21 cellular contexts compared by ENCODE assay signal in genomic region chr5:160353379-160353778, GRCh38. TPM values are rescaled to one million over a fixed set of nuclear protein-coding genes. Genes with fewer than 3 reads are reported as not detected.
DNase-seq lines count a peak whose midpoint lies in the region; ATAC-seq, FAIRE-seq and TF ChIP-seq lines count a peak whose summit lies in the region.
"Had no signal": no experiment of that assay in that cellular context is flagged by ENCODE, and none has a peak within 500 bp of the region (broad histone marks: within the 10 kb centered on the region; RNA-seq: fewer than 3 reads in every experiment).

No MANE protein-coding gene starts in this region.

- 38% methylated on average over 5 of the region's 8 CpGs for WGBS in HepG2 (ENCODE audit: low lambda C conversion rate)
- 66% methylated on average over 7 of the region's 8 CpGs for WGBS in right lobe of liver (ENCODE audit: insufficient coverage, low coverage, low lambda C conversion rate, missing lambda C conversion rate)

- CTCF ChIA-PET in HepG2 (lab: Yijun Ruan, JAX; ENCODE audit: low intra/inter-chr PET ratio, low total read pairs), result no interaction called here
- CTCF ChIA-PET in activated CD4-positive, alpha-beta memory T cell treated with anti-CD3 and anti-CD28 coated beads, Interleukin-2, amount 10 ng/mL, durations not matched to agents 7 days and 5 days (lab: Charles Lee), result interaction anchor here (0.8 kb wide), 1 partner anchor 8 kb away, joined by 4 read pairs; no protein-coding TSS in a partner anchor

- no peak overlapping the region for H3K9ac ChIP-seq in HepG2 (ENCODE audit: insufficient read depth, low read depth, low read length)

- TF ChIP-seq RAD21 in HepG2 (CRISPR knock-in tag; IDR thresholded peaks at IDR 0.05), result no peak

- POLR2A ChIA-PET in HepG2 (lab: Yijun Ruan, JAX), result no interaction called here
- POLR2A ChIA-PET in activated CD4-positive, alpha-beta memory T cell treated with anti-CD3 and anti-CD28 coated beads, Interleukin-2, amount 10 ng/mL, durations not matched to agents 7 days and 5 days (lab: Charles Lee), result no interaction called here

- H3K27me3 Mint-ChIP-seq in activated CD4-positive, alpha-beta memory T cell treated with anti-CD3 and anti-CD28 coated beads, Interleukin-2, amount 10 ng/mL, durations not matched to agents 7 days and 5 days, result peaks cover 3% of the 10 kb centered on the region

- FAIRE-seq in HepG2 (lab: Jason Lieb, UNC), result no peak
- FAIRE-seq in D721Med (lab: Jason Lieb, UNC), result no peak
- FAIRE-seq: A204.1, TTC549 had no signal

- H3K27ac ChIP-seq in HepG2 (ENCODE audit: extremely low read length, insufficient read depth, low read length), result no peak overlapping the region
- H3K27ac ChIP-seq in right lobe of liver, result no peak overlapping the region
- no peak overlapping the region for H3K27ac ChIP-seq in osteoblast (ENCODE audit: low read depth, low read length)
- H3K27ac ChIP-seq: HL-60, neutrophil, PC-9, transverse colon had no signal

- TF ChIP-seq CTCF in HepG2 (CRISPR knock-in tag; IDR thresholded peaks at IDR 0.05) (no peak), right lobe of liver (IDR thresholded peaks at IDR 0.05) (no peak), osteoblast (IDR thresholded peaks at IDR 0.05; ENCODE audit: extremely low read depth, low read depth, low read length) (no peak), D721Med (IDR thresholded peaks at IDR 0.05; ENCODE audit: insufficient read depth, missing control alignments) (no peak)

- no peaks in the 10 kb centered on the region for H3K36me3 Mint-ChIP-seq in activated CD4-positive, alpha-beta memory T cell treated with anti-CD3 and anti-CD28 coated beads, Interleukin-2, amount 10 ng/mL, durations not matched to agents 7 days and 5 days (ENCODE audit: low read depth)
- H3K36me3 Mint-ChIP-seq: CD4-positive, CD25-positive, alpha-beta regulatory T cell; mesothelial cell of epicardium had no signal

- no peaks in the 10 kb centered on the region for H3K4me1 ChIP-seq in HepG2 (ENCODE audit: insufficient read depth, low read length)
- no peaks in the 10 kb centered on the region for H3K4me1 ChIP-seq in right lobe of liver
- H3K4me1 ChIP-seq in osteoblast (ENCODE audit: insufficient read depth, low read length), result no peaks in the 10 kb centered on the region

- BruUV-seq in HepG2 (replicated peaks; lab: Mats Ljungman, UMichigan), result no TSS peak

- no peaks in the 10 kb centered on the region for H3K9me3 Mint-ChIP-seq in activated CD4-positive, alpha-beta memory T cell treated with anti-CD3 and anti-CD28 coated beads, Interleukin-2, amount 10 ng/mL, durations not matched to agents 7 days and 5 days
- H3K9me3 Mint-ChIP-seq: activated T-cell treated with anti-CD3 and anti-CD28 coated beads, Interleukin-2, amount 50 U/mL, for 72 hours; CD4-positive, CD25-positive, alpha-beta regulatory T cell; mesothelial cell of epicardium had no signal

- no peak overlapping the region for H3K4me2 ChIP-seq in HepG2 (ENCODE audit: low read depth, low read length)
- no peak overlapping the region for H3K4me2 ChIP-seq in osteoblast (ENCODE audit: insufficient read depth, low read length)
- H3K4me2 ChIP-seq: PC-9, smooth muscle cell had no signal

- TF ChIP-seq EP300 in HepG2 (IDR thresholded peaks at IDR 0.05; ENCODE audit: low read depth in 2 of 2, low read length in 2 of 2) (no peak), HepG2 (CRISPR knock-in tag; IDR thresholded peaks at IDR 0.05; ENCODE audit: borderline replicate concordance) (no peak)

- no peaks in the 10 kb centered on the region for H3K36me3 ChIP-seq in HepG2 (replicated peaks in 1 of 2; ENCODE audit: control insufficient read depth in 1 of 2, insufficient read depth in 2 of 2, low read length in 2 of 2)
- H3K36me3 ChIP-seq in right lobe of liver, result no peaks in the 10 kb centered on the region
- no peaks in the 10 kb centered on the region for H3K36me3 ChIP-seq in osteoblast (ENCODE audit: insufficient read depth, low read length)
- H3K36me3 ChIP-seq: neutrophil, transverse colon had no signal

- H3K9me3 ChIP-seq in HepG2 (ENCODE audit: low read length) (no peaks in the 10 kb centered on the region), right lobe of liver (no peaks in the 10 kb centered on the region), osteoblast (ENCODE audit: low read depth, low read length) (no peaks in the 10 kb centered on the region)
- H3K9me3 ChIP-seq: neutrophil, transverse colon had no signal

- no peak overlapping the region for H3K4me3 Mint-ChIP-seq in activated CD4-positive, alpha-beta memory T cell treated with anti-CD3 and anti-CD28 coated beads, Interleukin-2, amount 10 ng/mL, durations not matched to agents 7 days and 5 days
- H3K4me3 Mint-ChIP-seq: activated T-cell treated with anti-CD3 and anti-CD28 coated beads, Interleukin-2, amount 50 U/mL, for 72 hours; CD4-positive, CD25-positive, alpha-beta regulatory T cell; mesothelial cell of epicardium had no signal

- H3K4me3 ChIP-seq in HepG2 (replicated peaks in 1 of 3; ENCODE audit: insufficient read depth in 1 of 3, low read depth in 2 of 3, low read length in 3 of 3), result no peak overlapping the region
- no peak overlapping the region for H3K4me3 ChIP-seq in right lobe of liver
- no peak overlapping the region for H3K4me3 ChIP-seq in osteoblast (ENCODE audit: insufficient read depth, low read length)
- H3K4me3 ChIP-seq: PC-9, smooth muscle cell, transverse colon had no signal

- H3K27ac Mint-ChIP-seq in activated CD4-positive, alpha-beta memory T cell treated with anti-CD3 and anti-CD28 coated beads, Interleukin-2, amount 10 ng/mL, durations not matched to agents 7 days and 5 days, result no peak overlapping the region
- H3K27ac Mint-ChIP-seq: activated T-cell treated with anti-CD3 and anti-CD28 coated beads, Interleukin-2, amount 50 U/mL, for 72 hours; CD4-positive, CD25-positive, alpha-beta regulatory T cell; mesothelial cell of epicardium had no signal

- DNase-seq in HepG2 (ENCODE audit: low spot score), result no peak
- DNase-seq in right lobe of liver, result no peak
- peak in 31 of 42 donors; percentile 4 to 73 (median 38) for DNase-seq in head of caudate nucleus
- peak; percentile 79 for DNase-seq in osteoblast (ENCODE audit: insufficient read length, low spot score, missing footprints)
- DNase-seq in D721Med (ENCODE audit: insufficient read length, low spot score), result no peak
- DNase-seq in activated CD4-positive, alpha-beta memory T cell treated with anti-CD3 and anti-CD28 coated beads, Interleukin-2, amount 10 ng/mL, durations not matched to agents 7 days and 5 days, result no peak
- DNase-seq in NCI-H526 treated with DMSO at 0.1 percent for 48 hours (lab: John Stamatoyannopoulos, UW), result no peak
- DNase-seq: activated T-cell treated with anti-CD3 and anti-CD28 coated beads, Interleukin-2, amount 50 U/mL, for 72 hours; CD4-positive, CD25-positive, alpha-beta regulatory T cell; islet precursor cell; NCI-H2107; NCI-H526; PC-9; transverse colon had no signal

- H3K27me3 ChIP-seq in HepG2 (ENCODE audit: control insufficient read depth in 1 of 2, insufficient read depth in 2 of 2, low read length in 2 of 2) (peaks cover 0 to 12% of the 10 kb centered on the region in 2 experiments; a peak in 3 of 5 replicates), right lobe of liver (no peaks in the 10 kb centered on the region), osteoblast (ENCODE audit: insufficient read depth, low read length) (no peaks in the 10 kb centered on the region)
- H3K27me3 ChIP-seq: neutrophil, transverse colon had no signal

- no peak for ATAC-seq in HepG2
- ATAC-seq in right lobe of liver, result no peak
- no peak for ATAC-seq in HG03442 (IDR thresholded peaks at IDR 0.05; ENCODE audit: unreplicated experiment)
- ATAC-seq: activated T-cell treated with anti-CD3 and anti-CD28 coated beads, Interleukin-2, amount 50 U/mL, for 72 hours had no signal

- H4K20me1 ChIP-seq in HepG2 (ENCODE audit: insufficient read depth, low read length) (no peaks in the 10 kb centered on the region), osteoblast (ENCODE audit: insufficient read depth, low read length) (no peaks in the 10 kb centered on the region)

- no peak overlapping the region for H2AFZ ChIP-seq in HepG2 (ENCODE audit: low read length)
- peak overlapping the region; percentile 62 for H2AFZ ChIP-seq in osteoblast (ENCODE audit: low read length)
- H2AFZ ChIP-seq: PC-9 had no signal

- no peaks in the 10 kb centered on the region for H3K4me1 Mint-ChIP-seq in activated CD4-positive, alpha-beta memory T cell treated with anti-CD3 and anti-CD28 coated beads, Interleukin-2, amount 10 ng/mL, durations not matched to agents 7 days and 5 days
- H3K4me1 Mint-ChIP-seq: CD4-positive, CD25-positive, alpha-beta regulatory T cell had no signal

- TF ChIP-seq POLR2A in HepG2 (IDR thresholded peaks at IDR 0.05; ENCODE audit: insufficient read depth in 1 of 2, low read depth in 2 of 2, low read length in 2 of 2) (no peak), right lobe of liver (IDR thresholded peaks at IDR 0.05) (no peak)

- in situ Hi-C loops in HepG2 (cut with HindIII; ENCODE audit: extremely low pct_ligation_motif_present, low pct_unique_long_range_greater_than_20kb), result no loop called here

- intact Hi-C loops in HepG2 (cut with micrococcal nuclease; ENCODE audit: unreplicated experiment) (no loop called here), right lobe of liver (cut with DNase I) (no loop called here), head of caudate nucleus (cut with DNase I) (no loop called here)

- H3K79me2 ChIP-seq in HepG2 (ENCODE audit: insufficient read depth, low read length) (no peaks in the 10 kb centered on the region), osteoblast (ENCODE audit: insufficient read depth, low read length) (no peaks in the 10 kb centered on the region)

RNA-seq across cellular contexts. Expression of gene C1QTNF2, which starts 17.0 kb away (rescaled TPM):
- total RNA-seq in HepG2 (2016; rRNA removed; fragmentation: Illumina TruSeq; extraction: Trizol), result not detected in 2 replicates
- not detected in 2 replicates for total RNA-seq in HepG2 (2016; cell fraction: cytosol; rRNA removed; fragmentation: Illumina TruSeq; extraction: Trizol; ENCODE audit: low read depth)
- total RNA-seq in HepG2 (2016; cell fraction: insoluble cytoplasmic fraction; rRNA removed; fragmentation: Illumina TruSeq; extraction: Trizol), result not detected in 2 replicates
- not detected in 2 replicates for total RNA-seq in HepG2 (2016; cell fraction: membrane; rRNA removed; fragmentation: Illumina TruSeq; extraction: Trizol)
- total RNA-seq in HepG2 (2016; cell fraction: nucleus; rRNA removed; fragmentation: Illumina TruSeq; extraction: Trizol), result not detected in 2 replicates
- polyA plus RNA-seq in HepG2 (2011; rRNA removed), result not detected in 2 replicates
- polyA plus RNA-seq in HepG2 (2011; cell fraction: cytosol; rRNA removed), result not detected in 2 replicates
- polyA plus RNA-seq in HepG2 (2011; cell fraction: nucleus; rRNA removed), result not detected in 2 replicates
- not detected in 2 replicates for polyA plus RNA-seq in HepG2 (2012)
- not detected in 2 replicates for polyA plus RNA-seq in HepG2 (2016; cell fraction: cytosol; fragmentation: Illumina TruSeq; extraction: Trizol; ENCODE audit: low read depth)
- not detected in 2 replicates for polyA plus RNA-seq in HepG2 (2016; cell fraction: insoluble cytoplasmic fraction; fragmentation: Illumina TruSeq; extraction: Trizol; ENCODE audit: low read depth)
- not detected in 2 replicates for polyA plus RNA-seq in HepG2 (2016; cell fraction: membrane; fragmentation: Illumina TruSeq; extraction: Trizol; ENCODE audit: low read depth)
- not detected in 2 replicates for polyA plus RNA-seq in HepG2 (2016; cell fraction: nucleus; fragmentation: Illumina TruSeq; extraction: Trizol; ENCODE audit: insufficient read depth, low read depth)
- polyA minus RNA-seq in HepG2 (2011; rRNA and poly(A)+ RNA removed; ENCODE audit: low replicate concordance), result not detected in 2 replicates
- not detected in 2 replicates for polyA minus RNA-seq in HepG2 (2011; cell fraction: cytosol; rRNA and poly(A)+ RNA removed)
- polyA minus RNA-seq in HepG2 (2011; cell fraction: nucleus; rRNA and poly(A)+ RNA removed), result not detected in 2 replicates
- total RNA-seq in right lobe of liver, result under 1 TPM in 4 of 6 experiments, not detected in 2; 0.11 to 0.30 (median 0.15) TPM
- total RNA-seq in osteoblast, result under 0.01 TPM in 1 of 2 replicates, not detected in the other
- total RNA-seq in activated CD4-positive, alpha-beta memory T cell treated with anti-CD3 and anti-CD28 coated beads, Interleukin-2, amount 10 ng/mL, durations not matched to agents 7 days and 5 days, result not detected
- total RNA-seq: activated T-cell treated with anti-CD3 and anti-CD28 coated beads, Interleukin-2, amount 50 U/mL, for 72 hours; CD4-positive, CD25-positive, alpha-beta regulatory T cell had no signal
- polyA plus RNA-seq: CD4-positive, CD25-positive, alpha-beta regulatory T cell had no signal

RNA-seq across cellular contexts. Expression of gene CCNJL, which starts 41.0 kb away (rescaled TPM):
- total RNA-seq in HepG2 (2016; rRNA removed; fragmentation: Illumina TruSeq; extraction: Trizol) (1.1 and 1.6 TPM in 2 replicates), right lobe of liver (under 1 TPM; 0.19 to 0.79 (median 0.44) TPM), osteoblast (0.88 and 1.1 TPM in 2 replicates)
- 0.44 and 0.51 TPM in 2 replicates for total RNA-seq in HepG2 (2016; cell fraction: cytosol; rRNA removed; fragmentation: Illumina TruSeq; extraction: Trizol; ENCODE audit: low read depth)
- 1.0 and 1.5 TPM in 2 replicates for total RNA-seq in HepG2 (2016; cell fraction: insoluble cytoplasmic fraction; rRNA removed; fragmentation: Illumina TruSeq; extraction: Trizol)
- total RNA-seq in HepG2 (2016; cell fraction: membrane; rRNA removed; fragmentation: Illumina TruSeq; extraction: Trizol), result 1.6 and 1.8 TPM in 2 replicates
- total RNA-seq in HepG2 (2016; cell fraction: nucleus; rRNA removed; fragmentation: Illumina TruSeq; extraction: Trizol), result 1.2 and 1.3 TPM in 2 replicates
- polyA plus RNA-seq in HepG2 (2011; rRNA removed), result 4.2 and 4.4 TPM in 2 replicates
- polyA plus RNA-seq in HepG2 (2011; cell fraction: cytosol; rRNA removed), result 1.7 and 2.8 TPM in 2 replicates
- polyA plus RNA-seq in HepG2 (2011; cell fraction: nucleus; rRNA removed), result 3.2 and 3.9 TPM in 2 replicates
- 2.1 and 3.0 TPM in 2 replicates for polyA plus RNA-seq in HepG2 (2012)
- polyA plus RNA-seq in HepG2 (2016; cell fraction: cytosol; fragmentation: Illumina TruSeq; extraction: Trizol; ENCODE audit: low read depth), result 0.73 and 1.4 TPM in 2 replicates
- polyA plus RNA-seq in HepG2 (2016; cell fraction: insoluble cytoplasmic fraction; fragmentation: Illumina TruSeq; extraction: Trizol; ENCODE audit: low read depth), result 2.2 and 2.7 TPM in 2 replicates
- 1.9 and 2.3 TPM in 2 replicates for polyA plus RNA-seq in HepG2 (2016; cell fraction: membrane; fragmentation: Illumina TruSeq; extraction: Trizol; ENCODE audit: low read depth)
- polyA plus RNA-seq in HepG2 (2016; cell fraction: nucleus; fragmentation: Illumina TruSeq; extraction: Trizol; ENCODE audit: insufficient read depth, low read depth), result 2.6 and 2.7 TPM in 2 replicates
- polyA minus RNA-seq in HepG2 (2011; rRNA and poly(A)+ RNA removed; ENCODE audit: low replicate concordance), result 2.0 and 10.0 TPM in 2 replicates
- 1.9 and 2.3 TPM in 2 replicates for polyA minus RNA-seq in HepG2 (2011; cell fraction: cytosol; rRNA and poly(A)+ RNA removed)
- polyA minus RNA-seq in HepG2 (2011; cell fraction: nucleus; rRNA and poly(A)+ RNA removed), result 4.7 and 5.5 TPM in 2 replicates
- not detected for total RNA-seq in activated CD4-positive, alpha-beta memory T cell treated with anti-CD3 and anti-CD28 coated beads, Interleukin-2, amount 10 ng/mL, durations not matched to agents 7 days and 5 days
- total RNA-seq: activated T-cell treated with anti-CD3 and anti-CD28 coated beads, Interleukin-2, amount 50 U/mL, for 72 hours; CD4-positive, CD25-positive, alpha-beta regulatory T cell had no signal
- polyA plus RNA-seq: CD4-positive, CD25-positive, alpha-beta regulatory T cell had no signal

RNA-seq across cellular contexts. Expression of gene FAM200C, which starts 46.5 kb away (rescaled TPM):
- 4.7 and 6.4 TPM in 2 replicates for total RNA-seq in HepG2 (2016; rRNA removed; fragmentation: Illumina TruSeq; extraction: Trizol)
- 1.4 and 1.5 TPM in 2 replicates for total RNA-seq in HepG2 (2016; cell fraction: cytosol; rRNA removed; fragmentation: Illumina TruSeq; extraction: Trizol; ENCODE audit: low read depth)
- 4.8 and 6.4 TPM in 2 replicates for total RNA-seq in HepG2 (2016; cell fraction: insoluble cytoplasmic fraction; rRNA removed; fragmentation: Illumina TruSeq; extraction: Trizol)
- 2.7 and 2.8 TPM in 2 replicates for total RNA-seq in HepG2 (2016; cell fraction: membrane; rRNA removed; fragmentation: Illumina TruSeq; extraction: Trizol)
- 4.6 and 5.8 TPM in 2 replicates for total RNA-seq in HepG2 (2016; cell fraction: nucleus; rRNA removed; fragmentation: Illumina TruSeq; extraction: Trizol)
- 2.7 and 3.2 TPM in 2 replicates for polyA plus RNA-seq in HepG2 (2011; rRNA removed)
- polyA plus RNA-seq in HepG2 (2011; cell fraction: cytosol; rRNA removed), result 1.2 and 1.5 TPM in 2 replicates
- 2.3 and 3.1 TPM in 2 replicates for polyA plus RNA-seq in HepG2 (2011; cell fraction: nucleus; rRNA removed)
- 2.5 and 3.8 TPM in 2 replicates for polyA plus RNA-seq in HepG2 (2012)
- 0.40 and 0.49 TPM in 2 replicates for polyA plus RNA-seq in HepG2 (2016; cell fraction: cytosol; fragmentation: Illumina TruSeq; extraction: Trizol; ENCODE audit: low read depth)
- 3.9 and 4.4 TPM in 2 replicates for polyA plus RNA-seq in HepG2 (2016; cell fraction: insoluble cytoplasmic fraction; fragmentation: Illumina TruSeq; extraction: Trizol; ENCODE audit: low read depth)
- polyA plus RNA-seq in HepG2 (2016; cell fraction: membrane; fragmentation: Illumina TruSeq; extraction: Trizol; ENCODE audit: low read depth), result 0.83 and 1.1 TPM in 2 replicates
- polyA plus RNA-seq in HepG2 (2016; cell fraction: nucleus; fragmentation: Illumina TruSeq; extraction: Trizol; ENCODE audit: insufficient read depth, low read depth), result 6.4 and 6.6 TPM in 2 replicates
- polyA minus RNA-seq in HepG2 (2011; rRNA and poly(A)+ RNA removed; ENCODE audit: low replicate concordance), result 2.0 and 3.0 TPM in 2 replicates
- 1.9 and 2.4 TPM in 2 replicates for polyA minus RNA-seq in HepG2 (2011; cell fraction: cytosol; rRNA and poly(A)+ RNA removed)
- 8.4 and 11.1 TPM in 2 replicates for polyA minus RNA-seq in HepG2 (2011; cell fraction: nucleus; rRNA and poly(A)+ RNA removed)
- total RNA-seq in right lobe of liver, result 1 to 10 TPM in 2 of 6 experiments, under 1 TPM in 4; 0.56 to 1.2 (median 0.95) TPM
- 3.6 and 5.6 TPM in 2 replicates for total RNA-seq in osteoblast
- total RNA-seq in activated CD4-positive, alpha-beta memory T cell treated with anti-CD3 and anti-CD28 coated beads, Interleukin-2, amount 10 ng/mL, durations not matched to agents 7 days and 5 days, result 1 to 10 TPM in 1 of 2 experiments, under 1 TPM in 1; 0.95 to 1.0 TPM
- total RNA-seq: CD4-positive, CD25-positive, alpha-beta regulatory T cell had no signal

Comparison
In these comparisons a context has a peak if more than half of its experiments do, and no peak if none do; other contexts are left out.
1. DNase-seq: peak in head of caudate nucleus (31 of 42) and osteoblast (single experiment); none in HepG2 (single experiment), right lobe of liver (0 of 3), D721Med (single experiment), activated CD4-positive, alpha-beta memory T cell treated with anti-CD3 and anti-CD28 coated beads, Interleukin-2, amount 10 ng/mL, durations not matched to agents 7 days and 5 days (single experiment) and NCI-H526 treated with DMSO at 0.1 percent for 48 hours (single experiment).